13 cellular contexts compared by ENCODE assay signal in the genomic region with DNA sequence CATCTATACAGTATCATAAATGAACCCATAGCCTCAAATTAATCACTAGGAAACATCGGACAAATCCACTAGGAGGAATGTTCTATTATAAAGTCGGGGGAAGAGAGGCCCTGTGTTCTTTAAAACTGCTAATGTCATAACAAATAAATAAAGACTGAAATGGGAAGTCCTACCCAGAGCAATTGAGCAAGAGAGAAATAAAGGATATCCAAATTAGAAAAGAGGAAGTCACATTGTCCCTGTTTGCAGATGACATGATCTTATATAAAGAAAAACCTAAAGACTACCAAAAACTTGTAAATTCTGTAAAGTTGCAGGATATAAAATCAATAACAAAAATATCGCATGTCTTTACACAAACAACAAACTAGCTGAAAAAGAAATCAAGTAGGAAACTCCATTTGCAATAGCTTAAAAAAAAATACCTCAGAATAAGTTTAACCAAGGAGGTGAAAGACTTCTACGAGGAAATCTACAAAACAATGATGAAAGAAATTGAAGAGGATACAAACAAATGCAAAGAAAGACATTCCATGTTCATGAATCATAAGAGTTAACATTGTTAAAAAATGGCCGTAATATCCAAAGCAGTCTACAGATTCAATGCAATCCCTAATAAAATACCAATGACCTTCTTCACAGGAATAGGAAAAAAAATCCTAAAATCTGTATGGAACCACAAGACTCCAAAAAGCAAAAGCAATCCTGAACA. TPM values are rescaled to one million over a fixed set of nuclear protein-coding genes. Genes with fewer than 3 reads are reported as not detected.
DNase-seq lines count a peak whose midpoint lies in the region; TF ChIP-seq lines count a peak whose summit lies in the region.
"Had no signal": no experiment of that assay in that cellular context is flagged by ENCODE, and none has a peak within 500 bp of the region (broad histone marks: within the 10 kb centered on the region; RNA-seq: fewer than 3 reads in every experiment).

No MANE protein-coding gene starts in this region.

- H3K4me1 Mint-ChIP-seq in neural crest cell = peaks cover 8% of the 10 kb centered on the region

- H3K4me3 ChIP-seq in lower leg skin (ENCODE audit: low read depth, poor library complexity, severe bottlenecking) = no peak overlapping the region
- H3K4me3 ChIP-seq: SK-N-MC had no signal

- intact Hi-C loops in lower leg skin (cut with DNase I; ENCODE audit: low total_unique reads) = loop anchor here (10.0 kb wide), 1 partner anchor 145 kb away; no protein-coding TSS in a partner anchor

- H3K9me3 Mint-ChIP-seq in neural crest cell = peaks cover 3% of the 10 kb centered on the region
- H3K9me3 Mint-ChIP-seq: activated naive CD4-positive, alpha-beta T cell treated with anti-CD3 and anti-CD28 coated beads, Interleukin-2, amount 50 U/mL, for 24 hours had no signal

- WGBS in lower leg skin, 2 donors = 72 to 81% methylated on average over 5 of the region's 5 CpGs

- DNase-seq in EL (peak; percentile 55), MV-4-11 (lab: John Stamatoyannopoulos, UW) (peak; percentile 91), caudate nucleus (lab: John Stamatoyannopoulos, UW) (no peak), neural crest cell (ENCODE audit: low read depth, low spot score) (no peak), NCI-H2196 (lab: John Stamatoyannopoulos, UW; ENCODE audit: unreplicated experiment) (no peak), NCI-H82 (lab: John Stamatoyannopoulos, UW) (no peak), lower leg skin (ENCODE audit: low spot score in 2 of 2) (no peak)
- DNase-seq in activated CD4-positive, alpha-beta T cell treated with anti-CD3 and anti-CD28 coated beads for 1 hour = no peak
- DNase-seq: activated CD8-positive, alpha-beta T cell treated with anti-CD3 and anti-CD28 coated beads, Interleukin-2, amount 10 ng/mL, durations not matched to agents 7 days and 5 days; COR-L47; nephron progenitor cell had no signal

- peaks cover 26% of the 10 kb centered on the region for H3K36me3 Mint-ChIP-seq in neural crest cell (ENCODE audit: low read depth)

- TF ChIP-seq CTCF in neural crest cell (conservative IDR thresholded peaks at IDR 0.05) = no peak
- no peak for TF ChIP-seq CTCF in lower leg skin (IDR thresholded peaks at IDR 0.05)

- peak overlapping the region; percentile 19 for H3K27ac ChIP-seq in caudate nucleus (ENCODE audit: low read depth, low read length)
- H3K27ac ChIP-seq: SK-N-MC had no signal

- H3K4me3 Mint-ChIP-seq in neural crest cell = no peak overlapping the region
- H3K4me3 Mint-ChIP-seq: activated CD8-positive, alpha-beta T cell treated with anti-CD3 and anti-CD28 coated beads, Interleukin-2, amount 10 ng/mL, durations not matched to agents 7 days and 5 days; activated naive CD4-positive, alpha-beta T cell treated with anti-CD3 and anti-CD28 coated beads, Interleukin-2, amount 50 U/mL, for 24 hours; nephron progenitor cell had no signal

- peak overlapping the region; percentile 74 for H3K27ac Mint-ChIP-seq in neural crest cell (ENCODE audit: unreplicated experiment)
- H3K27ac Mint-ChIP-seq: activated CD8-positive, alpha-beta T cell treated with anti-CD3 and anti-CD28 coated beads, Interleukin-2, amount 10 ng/mL, durations not matched to agents 7 days and 5 days; activated naive CD4-positive, alpha-beta T cell treated with anti-CD3 and anti-CD28 coated beads, Interleukin-2, amount 50 U/mL, for 24 hours; nephron progenitor cell had no signal

- no peaks in the 10 kb centered on the region for H3K27me3 Mint-ChIP-seq in neural crest cell (ENCODE audit: low read depth)
- H3K27me3 Mint-ChIP-seq: activated naive CD4-positive, alpha-beta T cell treated with anti-CD3 and anti-CD28 coated beads, Interleukin-2, amount 50 U/mL, for 24 hours had no signal

- TF ChIP-seq POLR2A in lower leg skin (IDR thresholded peaks at IDR 0.05) = no peak

RNA-seq across cellular contexts. Expression of a gene that starts 30.5 kb away (rescaled TPM):
- total RNA-seq in neural crest cell (197 and 204 TPM in 2 replicates), lower leg skin (100 to 1,000 TPM; 249 to 292 (median 276) TPM)

Comparison
In these comparisons a context has a peak if more than half of its experiments do, and no peak if none do; other contexts are left out.
1. DNase-seq: peak in EL (single experiment) and MV-4-11 (single experiment); none in caudate nucleus (0 of 61), neural crest cell (single experiment), NCI-H2196 (single experiment), NCI-H82 (single experiment), activated CD4-positive, alpha-beta T cell treated with anti-CD3 and anti-CD28 coated beads for 1 hour (single experiment) and lower leg skin (0 of 2).